Comparison of ENCODE assay signal across 1 cellular context in the genomic region with DNA sequence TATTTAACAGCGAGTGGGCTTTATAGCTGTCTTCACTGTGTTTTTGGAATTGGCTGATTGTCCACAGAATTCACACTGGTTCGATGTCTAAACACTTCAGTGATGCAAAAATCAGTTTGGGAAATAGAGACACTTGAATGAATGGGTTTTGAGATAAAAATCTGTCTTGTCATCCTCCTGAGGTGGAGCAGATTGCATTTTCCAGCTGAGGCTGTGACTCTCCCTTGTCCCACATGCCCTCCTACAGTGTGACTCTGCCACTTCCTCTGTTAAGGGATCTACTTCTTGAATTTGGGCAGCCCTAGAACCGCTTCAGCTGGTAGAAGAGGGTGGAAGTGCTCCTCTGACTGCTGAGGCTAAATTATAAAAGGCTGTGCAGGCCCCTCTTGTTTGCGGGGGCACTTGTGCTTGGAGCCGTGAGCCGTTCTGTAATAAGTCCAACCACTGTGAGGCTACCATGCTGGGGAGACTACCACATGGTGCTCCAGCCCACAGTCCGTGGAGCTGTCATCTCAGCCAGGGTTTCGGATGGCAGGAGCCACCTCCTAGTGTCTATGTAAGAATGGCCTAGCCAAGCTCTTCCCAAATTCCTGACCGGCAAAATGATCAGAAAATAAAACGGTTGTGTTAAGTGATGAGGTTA.
TF ChIP-seq lines count a peak whose summit lies in the region.

No MANE protein-coding gene starts in this region.

TF ChIP-seq in K562, 482 proteins besides CTCF, POLR2A, EP300 and RAD21 (continued from another document and continues in another):
- TF ChIP-seq, protein P1, sequence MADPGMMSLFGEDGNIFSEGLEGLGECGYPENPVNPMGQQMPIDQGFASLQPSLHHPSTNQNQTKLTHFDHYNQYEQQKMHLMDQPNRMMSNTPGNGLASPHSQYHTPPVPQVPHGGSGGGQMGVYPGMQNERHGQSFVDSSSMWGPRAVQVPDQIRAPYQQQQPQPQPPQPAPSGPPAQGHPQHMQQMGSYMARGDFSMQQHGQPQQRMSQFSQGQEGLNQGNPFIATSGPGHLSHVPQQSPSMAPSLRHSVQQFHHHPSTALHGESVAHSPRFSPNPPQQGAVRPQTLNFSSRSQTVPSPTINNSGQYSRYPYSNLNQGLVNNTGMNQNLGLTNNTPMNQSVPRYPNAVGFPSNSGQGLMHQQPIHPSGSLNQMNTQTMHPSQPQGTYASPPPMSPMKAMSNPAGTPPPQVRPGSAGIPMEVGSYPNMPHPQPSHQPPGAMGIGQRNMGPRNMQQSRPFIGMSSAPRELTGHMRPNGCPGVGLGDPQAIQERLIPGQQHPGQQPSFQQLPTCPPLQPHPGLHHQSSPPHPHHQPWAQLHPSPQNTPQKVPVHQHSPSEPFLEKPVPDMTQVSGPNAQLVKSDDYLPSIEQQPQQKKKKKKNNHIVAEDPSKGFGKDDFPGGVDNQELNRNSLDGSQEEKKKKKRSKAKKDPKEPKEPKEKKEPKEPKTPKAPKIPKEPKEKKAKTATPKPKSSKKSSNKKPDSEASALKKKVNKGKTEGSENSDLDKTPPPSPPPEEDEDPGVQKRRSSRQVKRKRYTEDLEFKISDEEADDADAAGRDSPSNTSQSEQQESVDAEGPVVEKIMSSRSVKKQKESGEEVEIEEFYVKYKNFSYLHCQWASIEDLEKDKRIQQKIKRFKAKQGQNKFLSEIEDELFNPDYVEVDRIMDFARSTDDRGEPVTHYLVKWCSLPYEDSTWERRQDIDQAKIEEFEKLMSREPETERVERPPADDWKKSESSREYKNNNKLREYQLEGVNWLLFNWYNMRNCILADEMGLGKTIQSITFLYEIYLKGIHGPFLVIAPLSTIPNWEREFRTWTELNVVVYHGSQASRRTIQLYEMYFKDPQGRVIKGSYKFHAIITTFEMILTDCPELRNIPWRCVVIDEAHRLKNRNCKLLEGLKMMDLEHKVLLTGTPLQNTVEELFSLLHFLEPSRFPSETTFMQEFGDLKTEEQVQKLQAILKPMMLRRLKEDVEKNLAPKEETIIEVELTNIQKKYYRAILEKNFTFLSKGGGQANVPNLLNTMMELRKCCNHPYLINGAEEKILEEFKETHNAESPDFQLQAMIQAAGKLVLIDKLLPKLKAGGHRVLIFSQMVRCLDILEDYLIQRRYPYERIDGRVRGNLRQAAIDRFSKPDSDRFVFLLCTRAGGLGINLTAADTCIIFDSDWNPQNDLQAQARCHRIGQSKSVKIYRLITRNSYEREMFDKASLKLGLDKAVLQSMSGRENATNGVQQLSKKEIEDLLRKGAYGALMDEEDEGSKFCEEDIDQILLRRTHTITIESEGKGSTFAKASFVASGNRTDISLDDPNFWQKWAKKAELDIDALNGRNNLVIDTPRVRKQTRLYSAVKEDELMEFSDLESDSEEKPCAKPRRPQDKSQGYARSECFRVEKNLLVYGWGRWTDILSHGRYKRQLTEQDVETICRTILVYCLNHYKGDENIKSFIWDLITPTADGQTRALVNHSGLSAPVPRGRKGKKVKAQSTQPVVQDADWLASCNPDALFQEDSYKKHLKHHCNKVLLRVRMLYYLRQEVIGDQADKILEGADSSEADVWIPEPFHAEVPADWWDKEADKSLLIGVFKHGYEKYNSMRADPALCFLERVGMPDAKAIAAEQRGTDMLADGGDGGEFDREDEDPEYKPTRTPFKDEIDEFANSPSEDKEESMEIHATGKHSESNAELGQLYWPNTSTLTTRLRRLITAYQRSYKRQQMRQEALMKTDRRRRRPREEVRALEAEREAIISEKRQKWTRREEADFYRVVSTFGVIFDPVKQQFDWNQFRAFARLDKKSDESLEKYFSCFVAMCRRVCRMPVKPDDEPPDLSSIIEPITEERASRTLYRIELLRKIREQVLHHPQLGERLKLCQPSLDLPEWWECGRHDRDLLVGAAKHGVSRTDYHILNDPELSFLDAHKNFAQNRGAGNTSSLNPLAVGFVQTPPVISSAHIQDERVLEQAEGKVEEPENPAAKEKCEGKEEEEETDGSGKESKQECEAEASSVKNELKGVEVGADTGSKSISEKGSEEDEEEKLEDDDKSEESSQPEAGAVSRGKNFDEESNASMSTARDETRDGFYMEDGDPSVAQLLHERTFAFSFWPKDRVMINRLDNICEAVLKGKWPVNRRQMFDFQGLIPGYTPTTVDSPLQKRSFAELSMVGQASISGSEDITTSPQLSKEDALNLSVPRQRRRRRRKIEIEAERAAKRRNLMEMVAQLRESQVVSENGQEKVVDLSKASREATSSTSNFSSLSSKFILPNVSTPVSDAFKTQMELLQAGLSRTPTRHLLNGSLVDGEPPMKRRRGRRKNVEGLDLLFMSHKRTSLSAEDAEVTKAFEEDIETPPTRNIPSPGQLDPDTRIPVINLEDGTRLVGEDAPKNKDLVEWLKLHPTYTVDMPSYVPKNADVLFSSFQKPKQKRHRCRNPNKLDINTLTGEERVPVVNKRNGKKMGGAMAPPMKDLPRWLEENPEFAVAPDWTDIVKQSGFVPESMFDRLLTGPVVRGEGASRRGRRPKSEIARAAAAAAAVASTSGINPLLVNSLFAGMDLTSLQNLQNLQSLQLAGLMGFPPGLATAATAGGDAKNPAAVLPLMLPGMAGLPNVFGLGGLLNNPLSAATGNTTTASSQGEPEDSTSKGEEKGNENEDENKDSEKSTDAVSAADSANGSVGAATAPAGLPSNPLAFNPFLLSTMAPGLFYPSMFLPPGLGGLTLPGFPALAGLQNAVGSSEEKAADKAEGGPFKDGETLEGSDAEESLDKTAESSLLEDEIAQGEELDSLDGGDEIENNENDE (IDR thresholded peaks at IDR 0.05; ENCODE audit: low read depth, low read length) = no peak
- TF ChIP-seq YY1 (IDR thresholded peaks at IDR 0.05; ENCODE audit: borderline replicate concordance in 1 of 3, control insufficient read depth in 1 of 3, extremely low read depth in 1 of 3, insufficient read depth in 3 of 3, insufficient read length in 1 of 3, insufficient replicate concordance in 2 of 3, low read depth in 1 of 3, low read length in 2 of 3) (no peak), GATA2 (CRISPR knock-in tag; IDR thresholded peaks at IDR 0.05) (peak; percentile 32; the same call in 1 of the 2 replicates), SOX6 (IDR thresholded peaks at IDR 0.05) (peak; percentile 30; the same call in 1 of the 2 replicates), BACH1 (tag; IDR thresholded peaks at IDR 0.05) (peak; percentile 86; the same call in 1 of the 2 replicates), NFE2L1 (tag; IDR thresholded peaks at IDR 0.05; ENCODE audit: borderline replicate concordance, low read depth) (peak; percentile 46; the same call in 1 of the 2 replicates), CEBPB (tag; IDR thresholded peaks at IDR 0.05) (no peak), TAF9B (IDR thresholded peaks at IDR 0.05; ENCODE audit: partially characterized antibody) (no peak), ZNF316 (IDR thresholded peaks at IDR 0.05) (peak; percentile 89), MCM2 (IDR thresholded peaks at IDR 0.05; ENCODE audit: low read depth) (no peak), MAFG (tag; conservative IDR thresholded peaks at IDR 0.05) (peak; percentile 93), CTBP1 (IDR thresholded peaks at IDR 0.05; ENCODE audit: borderline replicate concordance) (peak; percentile 56; the same call in 1 of the 2 replicates), MTA1 (IDR thresholded peaks at IDR 0.05; ENCODE audit: borderline replicate concordance) (peak; percentile 19; the same call in 1 of the 2 replicates), SRSF3 (IDR thresholded peaks at IDR 0.05; ENCODE audit: insufficient read depth, low read length) (no peak), MYNN (IDR thresholded peaks at IDR 0.05) (peak; percentile 34; the same call in 1 of the 2 replicates), MYNN (CRISPR knock-in tag; IDR thresholded peaks at IDR 0.05) (no peak), TAL1 (IDR thresholded peaks at IDR 0.05) (peak; percentile 33; the same call in 1 of the 2 replicates), CEBPG (CRISPR knock-in tag; IDR thresholded peaks at IDR 0.05) (no peak), CEBPG (tag; conservative IDR thresholded peaks at IDR 0.05 in 1 of 2, IDR thresholded peaks at IDR 0.05 in 1 of 2) (0 out of 4 replicates have a peak, but pooled peaks of 1 of the 2 experiments have one; percentile 21), HDAC1 (IDR thresholded peaks at IDR 0.05) (peak in 1 of 2 experiments; percentile 73; a peak in 2 of 4 replicates), MAFF (IDR thresholded peaks at IDR 0.05; ENCODE audit: low read length) (peak; percentile 89), HDAC2 (IDR thresholded peaks at IDR 0.05) (peak; percentile 78), JUND (IDR thresholded peaks at IDR 0.05; ENCODE audit: borderline replicate concordance, low read depth, low read length) (no peak), JUND (tag; IDR thresholded peaks at IDR 0.05; ENCODE audit: borderline replicate concordance, low read depth, low read length) (no peak; the same call in 2 of the 3 replicates), ZNF696 (CRISPR knock-in tag; conservative IDR thresholded peaks at IDR 0.05) (no peak), SMARCE1 (IDR thresholded peaks at IDR 0.05) (peak; percentile 76)
- TF ChIP-seq, protein P2, sequence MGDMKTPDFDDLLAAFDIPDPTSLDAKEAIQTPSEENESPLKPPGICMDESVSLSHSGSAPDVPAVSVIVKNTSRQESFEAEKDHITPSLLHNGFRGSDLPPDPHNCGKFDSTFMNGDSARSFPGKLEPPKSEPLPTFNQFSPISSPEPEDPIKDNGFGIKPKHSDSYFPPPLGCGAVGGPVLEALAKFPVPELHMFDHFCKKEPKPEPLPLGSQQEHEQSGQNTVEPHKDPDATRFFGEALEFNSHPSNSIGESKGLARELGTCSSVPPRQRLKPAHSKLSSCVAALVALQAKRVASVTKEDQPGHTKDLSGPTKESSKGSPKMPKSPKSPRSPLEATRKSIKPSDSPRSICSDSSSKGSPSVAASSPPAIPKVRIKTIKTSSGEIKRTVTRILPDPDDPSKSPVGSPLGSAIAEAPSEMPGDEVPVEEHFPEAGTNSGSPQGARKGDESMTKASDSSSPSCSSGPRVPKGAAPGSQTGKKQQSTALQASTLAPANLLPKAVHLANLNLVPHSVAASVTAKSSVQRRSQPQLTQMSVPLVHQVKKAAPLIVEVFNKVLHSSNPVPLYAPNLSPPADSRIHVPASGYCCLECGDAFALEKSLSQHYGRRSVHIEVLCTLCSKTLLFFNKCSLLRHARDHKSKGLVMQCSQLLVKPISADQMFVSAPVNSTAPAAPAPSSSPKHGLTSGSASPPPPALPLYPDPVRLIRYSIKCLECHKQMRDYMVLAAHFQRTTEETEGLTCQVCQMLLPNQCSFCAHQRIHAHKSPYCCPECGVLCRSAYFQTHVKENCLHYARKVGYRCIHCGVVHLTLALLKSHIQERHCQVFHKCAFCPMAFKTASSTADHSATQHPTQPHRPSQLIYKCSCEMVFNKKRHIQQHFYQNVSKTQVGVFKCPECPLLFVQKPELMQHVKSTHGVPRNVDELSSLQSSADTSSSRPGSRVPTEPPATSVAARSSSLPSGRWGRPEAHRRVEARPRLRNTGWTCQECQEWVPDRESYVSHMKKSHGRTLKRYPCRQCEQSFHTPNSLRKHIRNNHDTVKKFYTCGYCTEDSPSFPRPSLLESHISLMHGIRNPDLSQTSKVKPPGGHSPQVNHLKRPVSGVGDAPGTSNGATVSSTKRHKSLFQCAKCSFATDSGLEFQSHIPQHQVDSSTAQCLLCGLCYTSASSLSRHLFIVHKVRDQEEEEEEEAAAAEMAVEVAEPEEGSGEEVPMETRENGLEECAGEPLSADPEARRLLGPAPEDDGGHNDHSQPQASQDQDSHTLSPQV (IDR thresholded peaks at IDR 0.05) = no peak
- TF ChIP-seq, protein P3, sequence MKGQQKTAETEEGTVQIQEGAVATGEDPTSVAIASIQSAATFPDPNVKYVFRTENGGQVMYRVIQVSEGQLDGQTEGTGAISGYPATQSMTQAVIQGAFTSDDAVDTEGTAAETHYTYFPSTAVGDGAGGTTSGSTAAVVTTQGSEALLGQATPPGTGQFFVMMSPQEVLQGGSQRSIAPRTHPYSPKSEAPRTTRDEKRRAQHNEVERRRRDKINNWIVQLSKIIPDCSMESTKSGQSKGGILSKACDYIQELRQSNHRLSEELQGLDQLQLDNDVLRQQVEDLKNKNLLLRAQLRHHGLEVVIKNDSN (CRISPR knock-in tag; IDR thresholded peaks at IDR 0.05) = no peak
- TF ChIP-seq, protein P4, sequence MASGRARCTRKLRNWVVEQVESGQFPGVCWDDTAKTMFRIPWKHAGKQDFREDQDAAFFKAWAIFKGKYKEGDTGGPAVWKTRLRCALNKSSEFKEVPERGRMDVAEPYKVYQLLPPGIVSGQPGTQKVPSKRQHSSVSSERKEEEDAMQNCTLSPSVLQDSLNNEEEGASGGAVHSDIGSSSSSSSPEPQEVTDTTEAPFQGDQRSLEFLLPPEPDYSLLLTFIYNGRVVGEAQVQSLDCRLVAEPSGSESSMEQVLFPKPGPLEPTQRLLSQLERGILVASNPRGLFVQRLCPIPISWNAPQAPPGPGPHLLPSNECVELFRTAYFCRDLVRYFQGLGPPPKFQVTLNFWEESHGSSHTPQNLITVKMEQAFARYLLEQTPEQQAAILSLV (tag; IDR thresholded peaks at IDR 0.05) = no peak
- TF ChIP-seq, protein P5, sequence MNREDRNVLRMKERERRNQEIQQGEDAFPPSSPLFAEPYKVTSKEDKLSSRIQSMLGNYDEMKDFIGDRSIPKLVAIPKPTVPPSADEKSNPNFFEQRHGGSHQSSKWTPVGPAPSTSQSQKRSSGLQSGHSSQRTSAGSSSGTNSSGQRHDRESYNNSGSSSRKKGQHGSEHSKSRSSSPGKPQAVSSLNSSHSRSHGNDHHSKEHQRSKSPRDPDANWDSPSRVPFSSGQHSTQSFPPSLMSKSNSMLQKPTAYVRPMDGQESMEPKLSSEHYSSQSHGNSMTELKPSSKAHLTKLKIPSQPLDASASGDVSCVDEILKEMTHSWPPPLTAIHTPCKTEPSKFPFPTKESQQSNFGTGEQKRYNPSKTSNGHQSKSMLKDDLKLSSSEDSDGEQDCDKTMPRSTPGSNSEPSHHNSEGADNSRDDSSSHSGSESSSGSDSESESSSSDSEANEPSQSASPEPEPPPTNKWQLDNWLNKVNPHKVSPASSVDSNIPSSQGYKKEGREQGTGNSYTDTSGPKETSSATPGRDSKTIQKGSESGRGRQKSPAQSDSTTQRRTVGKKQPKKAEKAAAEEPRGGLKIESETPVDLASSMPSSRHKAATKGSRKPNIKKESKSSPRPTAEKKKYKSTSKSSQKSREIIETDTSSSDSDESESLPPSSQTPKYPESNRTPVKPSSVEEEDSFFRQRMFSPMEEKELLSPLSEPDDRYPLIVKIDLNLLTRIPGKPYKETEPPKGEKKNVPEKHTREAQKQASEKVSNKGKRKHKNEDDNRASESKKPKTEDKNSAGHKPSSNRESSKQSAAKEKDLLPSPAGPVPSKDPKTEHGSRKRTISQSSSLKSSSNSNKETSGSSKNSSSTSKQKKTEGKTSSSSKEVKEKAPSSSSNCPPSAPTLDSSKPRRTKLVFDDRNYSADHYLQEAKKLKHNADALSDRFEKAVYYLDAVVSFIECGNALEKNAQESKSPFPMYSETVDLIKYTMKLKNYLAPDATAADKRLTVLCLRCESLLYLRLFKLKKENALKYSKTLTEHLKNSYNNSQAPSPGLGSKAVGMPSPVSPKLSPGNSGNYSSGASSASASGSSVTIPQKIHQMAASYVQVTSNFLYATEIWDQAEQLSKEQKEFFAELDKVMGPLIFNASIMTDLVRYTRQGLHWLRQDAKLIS (CRISPR knock-in tag; IDR thresholded peaks at IDR 0.05) = no peak
- TF ChIP-seq, protein P6, sequence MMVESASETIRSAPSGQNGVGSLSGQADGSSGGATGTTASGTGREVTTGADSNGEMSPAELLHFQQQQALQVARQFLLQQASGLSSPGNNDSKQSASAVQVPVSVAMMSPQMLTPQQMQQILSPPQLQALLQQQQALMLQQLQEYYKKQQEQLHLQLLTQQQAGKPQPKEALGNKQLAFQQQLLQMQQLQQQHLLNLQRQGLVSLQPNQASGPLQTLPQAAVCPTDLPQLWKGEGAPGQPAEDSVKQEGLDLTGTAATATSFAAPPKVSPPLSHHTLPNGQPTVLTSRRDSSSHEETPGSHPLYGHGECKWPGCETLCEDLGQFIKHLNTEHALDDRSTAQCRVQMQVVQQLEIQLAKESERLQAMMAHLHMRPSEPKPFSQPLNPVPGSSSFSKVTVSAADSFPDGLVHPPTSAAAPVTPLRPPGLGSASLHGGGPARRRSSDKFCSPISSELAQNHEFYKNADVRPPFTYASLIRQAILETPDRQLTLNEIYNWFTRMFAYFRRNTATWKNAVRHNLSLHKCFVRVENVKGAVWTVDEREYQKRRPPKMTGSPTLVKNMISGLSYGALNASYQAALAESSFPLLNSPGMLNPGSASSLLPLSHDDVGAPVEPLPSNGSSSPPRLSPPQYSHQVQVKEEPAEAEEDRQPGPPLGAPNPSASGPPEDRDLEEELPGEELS (CRISPR knock-in tag; IDR thresholded peaks at IDR 0.05; ENCODE audit: borderline replicate concordance) = no peak
